ENCODE assay signal across 32 cellular contexts in genomic region chr5:32108167-32108566, GRCh38.
"Had no signal": no experiment of that assay in that cellular context is flagged by ENCODE, and none has a peak within 500 bp of the region (broad histone marks: within the 10 kb centered on the region; RNA-seq: fewer than 3 reads in every experiment).

No MANE protein-coding gene starts in this region.

- H3K4me3 ChIP-seq: MG63, Peyer's patch, SJSA1 had no signal

- H3K4me1 Mint-ChIP-seq: activated B cell treated with CpG ODN at 0.5 μM for 24 hours; activated naive CD4-positive, alpha-beta T cell treated with anti-CD3 and anti-CD28 coated beads, Interleukin-2, amount 10 ng/mL, durations not matched to agents 7 days and 5 days; activated T-helper 17 cell treated with anti-CD3 and anti-CD28 coated beads, Interleukin-2, amount 50 U/mL, for 72 hours had no signal

- H3K4me2 ChIP-seq: KMS-11 had no signal

- H3K27me3 ChIP-seq: brain microvascular endothelial cell, MG63, Peyer's patch, SJSA1 had no signal

- H3K27ac Mint-ChIP-seq: activated B cell treated with CpG ODN at 0.5 μM for 24 hours; activated CD4-positive, alpha-beta T cell treated with anti-CD3 and anti-CD28 coated beads, Interleukin-2, amount 10 ng/mL, durations not matched to agents 24 days and 14 days; activated CD8-positive, alpha-beta memory T cell treated with anti-CD3 and anti-CD28 coated beads, Interleukin-2, amount 10 ng/mL, durations not matched to agents 7 days and 5 days; activated naive CD4-positive, alpha-beta T cell treated with anti-CD3 and anti-CD28 coated beads, Interleukin-2, amount 10 ng/mL, durations not matched to agents 7 days and 5 days; activated naive CD8-positive, alpha-beta T cell treated with anti-CD3 and anti-CD28 coated beads for 36 hours; activated T-helper 17 cell treated with anti-CD3 and anti-CD28 coated beads, Interleukin-2, amount 50 U/mL, for 72 hours; T-helper 1 cell treated with Interleukin-12 subunit alpha and Interleukin-12 subunit beta and Interleukin-4 antibody, amounts not matched to agents 30 μg/mL and 1 μg/mL, for 36 hours had no signal

- ATAC-seq: activated CD8-positive, alpha-beta memory T cell treated with anti-CD3 and anti-CD28 coated beads, Interleukin-2, amount 10 ng/mL, durations not matched to agents 7 days and 5 days; activated T-cell treated with anti-CD3 and anti-CD28 coated beads, Interleukin-2, amount 50 U/mL, for 4 hours; activated T-helper 17 cell treated with anti-CD3 and anti-CD28 coated beads, Interleukin-2, amount 50 U/mL, for 72 hours had no signal

- H3K27me3 Mint-ChIP-seq: activated B cell treated with CpG ODN at 0.5 μM for 24 hours; activated CD4-positive, alpha-beta T cell treated with anti-CD3 and anti-CD28 coated beads, Interleukin-2, amount 10 ng/mL, durations not matched to agents 24 days and 14 days; activated CD8-positive, alpha-beta memory T cell treated with anti-CD3 and anti-CD28 coated beads, Interleukin-2, amount 10 ng/mL, durations not matched to agents 7 days and 5 days; activated naive CD4-positive, alpha-beta T cell treated with anti-CD3 and anti-CD28 coated beads, Interleukin-2, amount 10 ng/mL, durations not matched to agents 7 days and 5 days; activated naive CD8-positive, alpha-beta T cell treated with anti-CD3 and anti-CD28 coated beads for 36 hours; activated T-helper 17 cell treated with anti-CD3 and anti-CD28 coated beads, Interleukin-2, amount 50 U/mL, for 72 hours had no signal

- H3K9ac ChIP-seq: KMS-11 had no signal

- H3K4me1 ChIP-seq: Peyer's patch, SJSA1 had no signal

- DNase-seq: activated B cell treated with CpG ODN at 0.5 μM for 24 hours; activated CD4-positive, alpha-beta T cell treated with anti-CD3 and anti-CD28 coated beads for 1 hour; activated CD4-positive, alpha-beta T cell treated with anti-CD3 and anti-CD28 coated beads, Interleukin-2, amount 10 ng/mL, durations not matched to agents 24 days and 14 days; activated CD4-positive, alpha-beta T cell treated with anti-CD3 and anti-CD28 coated beads, Interleukin-2, amount 50 U/mL, for 48 hours; activated CD8-positive, alpha-beta memory T cell treated with anti-CD3 and anti-CD28 coated beads, Interleukin-2, amount 10 ng/mL, durations not matched to agents 7 days and 5 days; activated gamma-delta T cell treated with Interleukin-2 at 50 U/mL for 16 hours; activated naive CD4-positive, alpha-beta T cell treated with anti-CD3 and anti-CD28 coated beads, Interleukin-2, amount 10 ng/mL, durations not matched to agents 7 days and 5 days; activated naive CD8-positive, alpha-beta T cell treated with anti-CD3 and anti-CD28 coated beads for 36 hours; activated T-cell treated with anti-CD3 and anti-CD28 coated beads, Interleukin-2, amount 50 U/mL, for 4 hours; brain microvascular endothelial cell; cerebellar nuclear complex; MG63; MV-4-11; NCI-H1092 treated with DMSO at 0.1 percent for 48 hours; NCI-H1417 treated with DMSO at 0.1 percent for 48 hours; NCI-H1694; NCI-H2029; NCI-H2107; NCI-H2171 treated with DMSO at 0.1 percent for 48 hours; NCI-H345; NCI-H510A treated with DMSO at 0.1 percent for 48 hours; NCI-H69; NK-92 treated with Interleukin-12 subunit alpha and Interleukin-12 subunit beta, amount 100 ng/mL, for 24 hours; OCI-M1; Peyer's patch; SHP77; T-helper 9 cell had no signal

- H3K27ac ChIP-seq: brain microvascular endothelial cell, KMS-11, Peyer's patch, RWPE1, SJSA1 had no signal

- H3K9me3 ChIP-seq: MG63, Peyer's patch, SJSA1 had no signal

- H3K4me3 Mint-ChIP-seq: activated B cell treated with CpG ODN at 0.5 μM for 24 hours; activated CD4-positive, alpha-beta T cell treated with anti-CD3 and anti-CD28 coated beads, Interleukin-2, amount 10 ng/mL, durations not matched to agents 24 days and 14 days; activated CD8-positive, alpha-beta memory T cell treated with anti-CD3 and anti-CD28 coated beads, Interleukin-2, amount 10 ng/mL, durations not matched to agents 7 days and 5 days; activated naive CD4-positive, alpha-beta T cell treated with anti-CD3 and anti-CD28 coated beads, Interleukin-2, amount 10 ng/mL, durations not matched to agents 7 days and 5 days; activated naive CD8-positive, alpha-beta T cell treated with anti-CD3 and anti-CD28 coated beads for 36 hours; activated T-cell treated with anti-CD3 and anti-CD28 coated beads, Interleukin-2, amount 50 U/mL, for 4 hours; activated T-helper 17 cell treated with anti-CD3 and anti-CD28 coated beads, Interleukin-2, amount 50 U/mL, for 72 hours; T-helper 1 cell treated with Interleukin-12 subunit alpha and Interleukin-12 subunit beta and Interleukin-4 antibody, amounts not matched to agents 30 μg/mL and 1 μg/mL, for 36 hours had no signal
